Comparison of ENCODE assay signal across 8 cellular contexts in genomic region chr4:119559044-119559647, GRCh38.
DNase-seq lines count a peak whose midpoint lies in the region; ATAC-seq and TF ChIP-seq lines count a peak whose summit lies in the region.
"Had no signal": no experiment of that assay in that cellular context is flagged by ENCODE, and none has a peak within 500 bp of the region (broad histone marks: within the 10 kb centered on the region; RNA-seq: fewer than 3 reads in every experiment).

No MANE protein-coding gene starts in this region.

- H3K36me3 ChIP-seq in GM06990 (ENCODE audit: control insufficient read depth, insufficient read depth, low read length), result no peaks in the 10 kb centered on the region
- peaks cover 0 to under 1% of the 10 kb centered on the region in 2 donors for H3K36me3 ChIP-seq in left lung

- no peaks in the 10 kb centered on the region for H3K27me3 ChIP-seq in GM06990 (replicated peaks; ENCODE audit: control insufficient read depth, insufficient read depth, low read length)
- no peaks in the 10 kb centered on the region for H3K27me3 ChIP-seq in left lung

- in situ Hi-C loops in astrocyte of the spinal cord (cut with HindIII; ENCODE audit: low sequenced_read_pairs), result no loop called here

- DNase-seq in GM06990 (ENCODE audit: extremely low read depth, insufficient read length), result no peak
- DNase-seq in M059J (ENCODE audit: low read depth), result peak; percentile 52
- peak; percentile 76 for DNase-seq in astrocyte of the spinal cord (ENCODE audit: low read depth, low spot score)
- DNase-seq in left lung, result no peak
- no peak for DNase-seq in posterior vena cava (ENCODE audit: low spot score)
- DNase-seq in occipital lobe (lab: John Stamatoyannopoulos, UW), result no peak
- DNase-seq: activated B cell treated with CpG ODN at 0.5 μM for 24 hours had no signal

- ATAC-seq in left lung, result peak; percentile 70
- ATAC-seq in HG03469 (IDR thresholded peaks at IDR 0.05; ENCODE audit: unreplicated experiment), result no peak

- intact Hi-C loops in left lung (cut with DNase I), result loop anchor here in 1 of 2 donors (10.0 kb wide), 1 partner anchor 496 kb away; no protein-coding TSS in a partner anchor
- intact Hi-C loops in posterior vena cava (cut with DNase I), result loop anchor here in 1 of 2 donors (5.0 kb wide), 1 partner anchor 68 kb away; the partner anchor contains the start of gene PDE5A

- H3K9me3 ChIP-seq in left lung, result peaks cover 0 to 11% of the 10 kb centered on the region in 2 donors

- H3K4me3 ChIP-seq in GM06990 (replicated peaks; ENCODE audit: low read depth, low read length), result no peak overlapping the region
- H3K4me3 ChIP-seq in astrocyte of the spinal cord (ENCODE audit: low read depth, low read length), result no peak overlapping the region
- no peak overlapping the region for H3K4me3 ChIP-seq in left lung

- no peaks in the 10 kb centered on the region for H3K4me1 ChIP-seq in left lung

- no peak overlapping the region for H3K27ac ChIP-seq in left lung

- TF ChIP-seq CTCF in GM06990 (IDR thresholded peaks at IDR 0.05; ENCODE audit: insufficient read depth, low read length, poor library complexity, severe bottlenecking) (peak; percentile 36), astrocyte of the spinal cord (IDR thresholded peaks at IDR 0.05; ENCODE audit: low read depth, low read length) (peak; percentile 32), left lung (IDR thresholded peaks at IDR 0.05) (peak; percentile 26 to 56)

Comparison
In these comparisons a context has a peak if more than half of its experiments do, and no peak if none do; other contexts are left out.
1. DNase-seq: peak in M059J (single experiment) and astrocyte of the spinal cord (single experiment); none in GM06990 (single experiment), left lung (0 of 2), posterior vena cava (single experiment) and occipital lobe (single experiment).
2. Peak in every context shown above with its lines, with median percentiles within 50 percentile points of each other: CTCF ChIP-seq.